6 cellular contexts compared by ENCODE assay signal in genomic region chr1:46248122-46248920, GRCh38.
DNase-seq lines count a peak whose midpoint lies in the region.

No MANE protein-coding gene starts in this region.

- H3K4me1 Mint-ChIP-seq in dendritic cell treated with granulocyte-macrophage colony-stimulating factor and Interleukin-4, amounts not matched to agents 40 ng/mL and 50 ng/mL, for 4 days (ENCODE audit: low read depth) = peaks cover 20% of the 10 kb centered on the region

- H3K27me3 Mint-ChIP-seq in dendritic cell treated with granulocyte-macrophage colony-stimulating factor and Interleukin-4, amounts not matched to agents 40 ng/mL and 50 ng/mL, for 4 days = no peaks in the 10 kb centered on the region

- peak; percentile 8 for DNase-seq in NK-92 treated with Interleukin-12 subunit alpha and Interleukin-12 subunit beta, amount 100 ng/mL, for 24 hours (lab: John Stamatoyannopoulos, UW)
- DNase-seq in NK-92 (lab: John Stamatoyannopoulos, UW; ENCODE audit: unreplicated experiment) (no peak), NCI-H526 (lab: John Stamatoyannopoulos, UW) (peak; percentile 54 to 72), GOT3 (lab: John Stamatoyannopoulos, UW) (no peak)

- peak overlapping the region; percentile 88 for H3K4me3 Mint-ChIP-seq in dendritic cell treated with granulocyte-macrophage colony-stimulating factor and Interleukin-4, amounts not matched to agents 40 ng/mL and 50 ng/mL, for 4 days

- H3K27me3 ChIP-seq in rectal smooth muscle tissue (ENCODE audit: control insufficient read depth, insufficient read depth, low read length) = no peaks in the 10 kb centered on the region

- H3K4me1 ChIP-seq in rectal smooth muscle tissue (ENCODE audit: control insufficient read depth, insufficient read depth, low read length) = no peaks in the 10 kb centered on the region

- intact Hi-C loops in dendritic cell treated with granulocyte-macrophage colony-stimulating factor and Interleukin-4, amounts not matched to agents 40 ng/mL and 50 ng/mL, for 4 days (cut with micrococcal nuclease) = no loop called here

- no peak overlapping the region for H3K27ac ChIP-seq in rectal smooth muscle tissue (ENCODE audit: low read depth, low read length)

- no peak overlapping the region for H3K9ac ChIP-seq in rectal smooth muscle tissue (ENCODE audit: low read length)

- peaks cover 6% of the 10 kb centered on the region for H3K36me3 Mint-ChIP-seq in dendritic cell treated with granulocyte-macrophage colony-stimulating factor and Interleukin-4, amounts not matched to agents 40 ng/mL and 50 ng/mL, for 4 days (ENCODE audit: low read depth)

- no peaks in the 10 kb centered on the region for H3K36me3 ChIP-seq in rectal smooth muscle tissue (ENCODE audit: control insufficient read depth, insufficient read depth, low read length)

- H3K4me3 ChIP-seq in rectal smooth muscle tissue (ENCODE audit: low read length) = peak overlapping the region; percentile 66

- no peaks in the 10 kb centered on the region for H3K9me3 Mint-ChIP-seq in dendritic cell treated with granulocyte-macrophage colony-stimulating factor and Interleukin-4, amounts not matched to agents 40 ng/mL and 50 ng/mL, for 4 days

- peak overlapping the region; percentile 86 for H3K27ac Mint-ChIP-seq in dendritic cell treated with granulocyte-macrophage colony-stimulating factor and Interleukin-4, amounts not matched to agents 40 ng/mL and 50 ng/mL, for 4 days

Comparison
In these comparisons a context has a peak if more than half of its experiments do, and no peak if none do; other contexts are left out.
1. DNase-seq: peak in NK-92 treated with Interleukin-12 subunit alpha and Interleukin-12 subunit beta, amount 100 ng/mL, for 24 hours (single experiment) and NCI-H526 (2 of 2); none in NK-92 (single experiment) and GOT3 (single experiment).